ENCODE assay signal across 33 cellular contexts in the genomic region with DNA sequence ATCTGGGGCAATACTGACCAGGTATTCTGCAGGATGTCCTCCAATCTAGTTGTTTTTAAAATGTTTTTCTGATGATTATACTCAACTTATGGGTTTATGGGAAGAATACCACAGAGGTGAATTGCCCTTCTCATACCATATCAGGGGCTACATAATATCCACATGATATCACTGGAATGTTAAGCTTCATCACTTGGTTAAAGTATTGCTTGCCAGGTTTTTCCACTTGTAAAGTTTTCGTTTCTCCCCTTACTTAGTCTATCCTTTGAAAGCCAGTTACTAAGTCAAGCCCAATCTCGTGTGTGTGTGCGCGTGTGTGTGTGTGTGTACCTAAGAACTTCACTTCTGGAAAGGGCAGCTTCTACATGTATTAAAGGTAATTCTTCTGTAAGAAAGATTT.
"Had no signal": no experiment of that assay in that cellular context is flagged by ENCODE, and none has a peak within 500 bp of the region (broad histone marks: within the 10 kb centered on the region; RNA-seq: fewer than 3 reads in every experiment).

No MANE protein-coding gene starts in this region.

- ATAC-seq: activated CD8-positive, alpha-beta T cell treated with anti-CD3 and anti-CD28 coated beads for 36 hours; activated T-cell treated with anti-CD3 and anti-CD28 coated beads, Interleukin-2, amount 50 U/mL, for 72 hours; activated T-helper 17 cell treated with anti-CD3 and anti-CD28 coated beads, Interleukin-2, amount 50 U/mL, for 72 hours; body of pancreas had no signal

- H3K4me2 ChIP-seq: KMS-11, PC-9 had no signal

- FAIRE-seq: bronchial epithelial cell, TTC549 had no signal

- H2AFZ ChIP-seq: PC-9 had no signal

- H3K36me3 ChIP-seq: MG63, SJCRH30 had no signal

- H3K9me3 ChIP-seq: MG63, SJCRH30 had no signal

- H3K27me3 Mint-ChIP-seq: activated CD4-positive, alpha-beta T cell treated with anti-CD3 and anti-CD28 coated beads, Interleukin-2, amount 10 ng/mL, durations not matched to agents 24 days and 14 days; activated CD8-positive, alpha-beta T cell treated with anti-CD3 and anti-CD28 coated beads for 36 hours; activated naive CD8-positive, alpha-beta T cell treated with anti-CD3 and anti-CD28 coated beads for 36 hours; activated T-helper 17 cell treated with anti-CD3 and anti-CD28 coated beads, Interleukin-2, amount 50 U/mL, for 72 hours had no signal

- H3K9me3 Mint-ChIP-seq: activated T-helper 17 cell treated with anti-CD3 and anti-CD28 coated beads, Interleukin-2, amount 50 U/mL, for 72 hours had no signal

- H3K4me1 ChIP-seq: body of pancreas had no signal

- H3K4me3 ChIP-seq: body of pancreas, MG63, PC-9, SJCRH30, SK-N-MC had no signal

- H3K27ac Mint-ChIP-seq: activated CD4-positive, alpha-beta T cell treated with anti-CD3 and anti-CD28 coated beads, Interleukin-2, amount 10 ng/mL, durations not matched to agents 24 days and 14 days; activated CD8-positive, alpha-beta T cell treated with anti-CD3 and anti-CD28 coated beads for 36 hours; activated naive CD8-positive, alpha-beta T cell treated with anti-CD3 and anti-CD28 coated beads for 36 hours; activated T-cell treated with anti-CD3 and anti-CD28 coated beads, Interleukin-2, amount 50 U/mL, for 72 hours; activated T-helper 17 cell treated with anti-CD3 and anti-CD28 coated beads, Interleukin-2, amount 50 U/mL, for 72 hours; T-helper 1 cell treated with Interleukin-12 subunit alpha and Interleukin-12 subunit beta and Interleukin-4 antibody, amounts not matched to agents 30 μg/mL and 1 μg/mL, for 36 hours; T-helper 2 cell treated with Interferon-gamma antibody and Interleukin-4, amounts not matched to agents 5 μg/mL and 100 μg/mL, for 36 hours had no signal

- H3K4me1 Mint-ChIP-seq: activated CD4-positive, alpha-beta T cell treated with anti-CD3 and anti-CD28 coated beads, Interleukin-2, amount 10 ng/mL, durations not matched to agents 24 days and 14 days; activated naive CD8-positive, alpha-beta T cell treated with anti-CD3 and anti-CD28 coated beads for 36 hours; activated T-helper 17 cell treated with anti-CD3 and anti-CD28 coated beads, Interleukin-2, amount 50 U/mL, for 72 hours had no signal

- DNase-seq: activated CD4-positive, alpha-beta T cell treated with anti-CD3 and anti-CD28 coated beads, Interleukin-2, amount 10 ng/mL, durations not matched to agents 24 days and 14 days; activated CD4-positive, alpha-beta T cell treated with anti-CD3 and anti-CD28 coated beads, Interleukin-2, amount 50 U/mL, for 4 hours; activated CD8-positive, alpha-beta T cell treated with anti-CD3 and anti-CD28 coated beads for 36 hours; activated effector memory CD4-positive, alpha-beta T cell treated with anti-CD3 and anti-CD28 coated beads, Interleukin-2, amount 50 U/mL, for 16 hours; activated naive CD4-positive, alpha-beta T cell; activated naive CD4-positive, alpha-beta T cell treated with anti-CD3 and anti-CD28 coated beads, Interleukin-2, amount 50 U/mL, for 16 hours; activated naive CD8-positive, alpha-beta T cell treated with anti-CD3 and anti-CD28 coated beads for 36 hours; activated T-cell treated with anti-CD3 and anti-CD28 coated beads, Interleukin-2, amount 50 U/mL, for 1 hour; activated T-cell treated with anti-CD3 and anti-CD28 coated beads, Interleukin-2, amount 50 U/mL, for 72 hours; amniotic stem cell; aorta; body of pancreas; caudate nucleus; cerebellar nuclear complex; MG63; NCI-H1048; NCI-H1105 treated with DMSO at 0.1 percent for 48 hours; NCI-H1436; NCI-H1694; NCI-H1930; NCI-H2081 treated with DMSO at 0.1 percent for 48 hours; NCI-H345; NCI-H524 treated with DMSO at 0.1 percent for 48 hours; PC-9; Right ventricle myocardium superior; SJCRH30 had no signal

- H3K4me3 Mint-ChIP-seq: activated CD4-positive, alpha-beta T cell treated with anti-CD3 and anti-CD28 coated beads, Interleukin-2, amount 10 ng/mL, durations not matched to agents 24 days and 14 days; activated CD8-positive, alpha-beta T cell treated with anti-CD3 and anti-CD28 coated beads for 36 hours; activated naive CD8-positive, alpha-beta T cell treated with anti-CD3 and anti-CD28 coated beads for 36 hours; activated T-cell treated with anti-CD3 and anti-CD28 coated beads, Interleukin-2, amount 50 U/mL, for 72 hours; activated T-helper 17 cell treated with anti-CD3 and anti-CD28 coated beads, Interleukin-2, amount 50 U/mL, for 72 hours; T-helper 1 cell treated with Interleukin-12 subunit alpha and Interleukin-12 subunit beta and Interleukin-4 antibody, amounts not matched to agents 30 μg/mL and 1 μg/mL, for 36 hours; T-helper 2 cell treated with Interferon-gamma antibody and Interleukin-4, amounts not matched to agents 5 μg/mL and 100 μg/mL, for 36 hours had no signal

- H3K9ac ChIP-seq: KMS-11 had no signal

- H3K27me3 ChIP-seq: body of pancreas, MG63, SJCRH30 had no signal

- H3K27ac ChIP-seq: body of pancreas, KMS-11, PC-9, SJCRH30, SK-N-MC had no signal
